8 cellular contexts compared by ENCODE assay signal in genomic region chr5:150129813-150130492, GRCh38. TPM values are rescaled to one million over a fixed set of nuclear protein-coding genes. Genes with fewer than 3 reads are reported as not detected.
DNase-seq lines count a peak whose midpoint lies in the region; ATAC-seq and TF ChIP-seq lines count a peak whose summit lies in the region.

No MANE protein-coding gene starts in this region.

- intact Hi-C loops in gastrocnemius medialis (cut with DNase I; ENCODE audit: low total_unique reads) = loop anchor here (1.0 to 10.0 kb wide), 3 partner anchors 88 to 225 kb away; partner anchors contain the start of gene TCOF1

- H3K27me3 ChIP-seq in gastrocnemius medialis = no peaks in the 10 kb centered on the region

- TF ChIP-seq CTCF in astrocyte of the cerebellum (IDR thresholded peaks at IDR 0.05; ENCODE audit: low read depth, low read length, missing control alignments) (peak; percentile 95), gastrocnemius medialis (IDR thresholded peaks at IDR 0.05 in 4 of 5, conservative IDR thresholded peaks at IDR 0.05 in 1 of 5) (peak; percentile 84 to 93 (median 87))

- in situ Hi-C loops in astrocyte of the cerebellum (cut with HindIII; ENCODE audit: low sequenced_read_pairs) = no loop called here
- in situ Hi-C loops in gastrocnemius medialis (cut with MboI; ENCODE audit: low sequenced_read_pairs in 4 of 4) = no loop called here

- H3K4me1 ChIP-seq in gastrocnemius medialis = peaks cover 0 to 10% of the 10 kb centered on the region in 2 donors

- peak; percentile 29 for DNase-seq in NK-92 treated with Interleukin-12 subunit alpha and Interleukin-12 subunit beta, amount 100 ng/mL, for 24 hours (lab: John Stamatoyannopoulos, UW)
- DNase-seq in NK-92 (lab: John Stamatoyannopoulos, UW; ENCODE audit: unreplicated experiment) (no peak), HPDE6-E6E7 (ENCODE audit: extremely low spot score) (peak; percentile 82), astrocyte of the cerebellum (ENCODE audit: low read depth) (no peak), hippocampal formation (lab: John Stamatoyannopoulos, UW) (peak; percentile 44 to 52), gastrocnemius medialis (peak; percentile 44 to 70)

- ATAC-seq in SK-N-SH treated with all-trans-retinoic acid at 6 μM for 48 hours = peak; percentile 90
- peak; percentile 67 to 91 for ATAC-seq in gastrocnemius medialis
- ATAC-seq in HG03342 (IDR thresholded peaks at IDR 0.05; ENCODE audit: unreplicated experiment) = no peak

- H3K36me3 ChIP-seq in gastrocnemius medialis = no peaks in the 10 kb centered on the region

- no peak overlapping the region for H3K4me3 ChIP-seq in astrocyte of the cerebellum (ENCODE audit: low read depth, low read length)
- peak overlapping the region; percentile 17 to 49 (median 32) for H3K4me3 ChIP-seq in gastrocnemius medialis

- H3K9me3 ChIP-seq in gastrocnemius medialis = no peaks in the 10 kb centered on the region

- TF ChIP-seq POLR2A in gastrocnemius medialis (IDR thresholded peaks at IDR 0.05) = no peak

- H3K27ac ChIP-seq in gastrocnemius medialis = peak overlapping the region in 3 of 4 donors; percentile 25 to 76 (median 30)

TF ChIP-seq in SK-N-SH treated with all-trans-retinoic acid at 6 μM for 48 hours, 23 proteins besides CTCF, POLR2A, EP300 and RAD21:
- TF ChIP-seq GLIS3 (CRISPR knock-in tag; IDR thresholded peaks at IDR 0.05) (no peak), ESRRG (CRISPR knock-in tag; IDR thresholded peaks at IDR 0.05) (no peak), ZNF8 (CRISPR knock-in tag; IDR thresholded peaks at IDR 0.05) (no peak), ZNF565 (CRISPR knock-in tag; conservative IDR thresholded peaks at IDR 0.05; ENCODE audit: low read depth) (no peak), PATZ1 (CRISPR knock-in tag; IDR thresholded peaks at IDR 0.05; ENCODE audit: borderline replicate concordance) (no peak), RARB (CRISPR knock-in tag; IDR thresholded peaks at IDR 0.05) (no peak)
- TF ChIP-seq, protein P1, sequence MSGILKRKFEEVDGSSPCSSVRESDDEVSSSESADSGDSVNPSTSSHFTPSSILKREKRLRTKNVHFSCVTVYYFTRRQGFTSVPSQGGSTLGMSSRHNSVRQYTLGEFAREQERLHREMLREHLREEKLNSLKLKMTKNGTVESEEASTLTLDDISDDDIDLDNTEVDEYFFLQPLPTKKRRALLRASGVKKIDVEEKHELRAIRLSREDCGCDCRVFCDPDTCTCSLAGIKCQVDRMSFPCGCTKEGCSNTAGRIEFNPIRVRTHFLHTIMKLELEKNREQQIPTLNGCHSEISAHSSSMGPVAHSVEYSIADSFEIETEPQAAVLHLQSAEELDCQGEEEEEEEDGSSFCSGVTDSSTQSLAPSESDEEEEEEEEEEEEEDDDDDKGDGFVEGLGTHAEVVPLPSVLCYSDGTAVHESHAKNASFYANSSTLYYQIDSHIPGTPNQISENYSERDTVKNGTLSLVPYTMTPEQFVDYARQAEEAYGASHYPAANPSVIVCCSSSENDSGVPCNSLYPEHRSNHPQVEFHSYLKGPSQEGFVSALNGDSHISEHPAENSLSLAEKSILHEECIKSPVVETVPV (CRISPR knock-in tag; IDR thresholded peaks at IDR 0.05) = no peak
TF ChIP-seq in SK-N-SH treated with all-trans-retinoic acid at 6 μM for 48 hours: peak in this region for 0.

RNA-seq across cellular contexts. Expression of gene PDGFRB, which starts 25.7 kb away (rescaled TPM):
- 10 to 100 TPM; 27.9 to 58.4 (median 52.5) TPM for total RNA-seq in gastrocnemius medialis

RNA-seq across cellular contexts. Expression of gene CDX1, which starts 36.6 kb away (rescaled TPM):
- 1 to 10 TPM in 1 of 4 donors, not detected in 3; 1.5 TPM for total RNA-seq in gastrocnemius medialis

RNA-seq across cellular contexts. Expression of gene CSF1R, which starts 43.6 kb away (rescaled TPM):
- total RNA-seq in gastrocnemius medialis = 10 to 100 TPM in 2 of 4 donors, 1 to 10 TPM in 2; 7.5 to 17.0 (median 9.8) TPM

RNA-seq across cellular contexts. Expression of gene SLC6A7, which starts 59.9 kb away (rescaled TPM):
- total RNA-seq in gastrocnemius medialis = under 1 TPM in 1 of 4 donors, not detected in 3; 0.07 TPM

Comparison
In these comparisons a context has a peak if more than half of its experiments do, and no peak if none do; other contexts are left out.
1. DNase-seq: peak in NK-92 treated with Interleukin-12 subunit alpha and Interleukin-12 subunit beta, amount 100 ng/mL, for 24 hours (single experiment), HPDE6-E6E7 (single experiment), hippocampal formation (2 of 2) and gastrocnemius medialis (2 of 2); none in NK-92 (single experiment) and astrocyte of the cerebellum (single experiment).